19 cellular contexts compared by ENCODE assay signal in the genomic region with DNA sequence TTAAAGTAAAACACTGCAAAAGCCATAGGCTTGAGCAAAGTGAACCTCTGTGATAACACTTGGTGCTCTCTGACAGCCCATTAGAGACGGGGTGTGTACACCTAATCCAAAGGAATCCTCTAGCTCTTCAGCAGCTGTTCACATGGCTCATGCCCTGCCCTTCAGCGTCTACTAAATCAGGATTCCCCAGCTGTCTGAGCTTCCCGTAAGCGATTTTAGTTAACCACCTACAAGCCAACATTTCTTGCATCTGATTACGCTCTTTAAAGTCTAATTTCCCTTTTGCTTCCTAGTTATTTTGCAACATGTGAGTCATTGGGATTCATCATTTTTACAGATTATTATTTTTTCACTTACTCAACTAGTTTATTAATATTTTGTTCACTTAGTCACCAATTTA. TPM values are rescaled to one million over a fixed set of nuclear protein-coding genes. Genes with fewer than 3 reads are reported as not detected.
DNase-seq lines count a peak whose midpoint lies in the region; ATAC-seq, FAIRE-seq and TF ChIP-seq lines count a peak whose summit lies in the region.
"Had no signal": no experiment of that assay in that cellular context is flagged by ENCODE, and none has a peak within 500 bp of the region (broad histone marks: within the 10 kb centered on the region; RNA-seq: fewer than 3 reads in every experiment).

No MANE protein-coding gene starts in this region.

- H3K36me3 ChIP-seq in kidney (ENCODE audit: control insufficient read depth in 1 of 2, insufficient read depth in 2 of 2, low read length in 2 of 2), result no peaks in the 10 kb centered on the region
- H3K36me3 ChIP-seq in skeletal muscle tissue (ENCODE audit: control insufficient read depth in 3 of 3, insufficient read depth in 3 of 3, low read length in 3 of 3), result no peaks in the 10 kb centered on the region
- no peaks in the 10 kb centered on the region for H3K36me3 ChIP-seq in PC-3 (ENCODE audit: low read depth, low read length)
- H3K36me3 ChIP-seq: neutrophil had no signal

- H3K4me3 ChIP-seq in dorsolateral prefrontal cortex (peak overlapping the region in 38 of 59 donors; percentile 1 to 47 (median 22)), kidney (ENCODE audit: low read length in 2 of 2) (no peak overlapping the region), skeletal muscle tissue (ENCODE audit: low read length in 3 of 3) (peak overlapping the region; percentile 60 to 81 (median 61)), PC-3 (ENCODE audit: low read length) (no peak overlapping the region)

- FAIRE-seq in kidney (lab: Jason Lieb, UNC) (peak; percentile 53), frontal cortex (lab: Jason Lieb, UNC) (no peak)

- H4K20me1 ChIP-seq in PC-3 (ENCODE audit: low read length), result no peaks in the 10 kb centered on the region

- BruUV-seq in PC-3 (replicated peaks; lab: Mats Ljungman, UMichigan), result no TSS peak

- H3K9me3 ChIP-seq in kidney (ENCODE audit: control insufficient read depth in 1 of 2, low read length in 2 of 2) (no peaks in the 10 kb centered on the region), skeletal muscle tissue (ENCODE audit: control insufficient read depth in 3 of 3, low read length in 3 of 3) (no peaks in the 10 kb centered on the region), PC-3 (ENCODE audit: low read length) (no peaks in the 10 kb centered on the region)
- H3K9me3 ChIP-seq: neutrophil had no signal

- POLR2A ChIA-PET in PC-3 (lab: Charles Lee; ENCODE audit: unreplicated experiment), result no interaction called here

- CTCF ChIA-PET in PC-3 (lab: Charles Lee), result no interaction called here

- DNase-seq in NCI-H226, result peak; percentile 46
- DNase-seq in dorsolateral prefrontal cortex, result no peak
- DNase-seq in kidney, result no peak
- no peak for DNase-seq in dedifferentiated amniotic fluid mesenchymal stem cell (ENCODE audit: extremely low spot score)
- no peak for DNase-seq in PC-3
- DNase-seq in frontal cortex (ENCODE audit: low spot score in 2 of 2), result no peak
- DNase-seq: activated CD4-positive, alpha-beta T cell treated with anti-CD3 and anti-CD28 coated beads for 1 hour; activated CD8-positive, alpha-beta memory T cell treated with anti-CD3 and anti-CD28 coated beads, Interleukin-2, amount 50 U/mL, for 48 hours; activated naive CD4-positive, alpha-beta T cell treated with anti-CD3 and anti-CD28 coated beads for 36 hours; AML-193; cerebellar nuclear complex; DMS53; NCI-H1694 treated with DMSO at 0.1 percent for 48 hours; NCI-H526 had no signal

- H3F3A ChIP-seq in PC-3 (ENCODE audit: low read length, unreplicated experiment), result no peaks in the 10 kb centered on the region

- intact Hi-C loops in dorsolateral prefrontal cortex (cut with DNase I) (no loop called here), kidney (cut with DNase I) (no loop called here), PC-3 (cut with micrococcal nuclease) (no loop called here)

- H3K9me2 ChIP-seq in PC-3 (replicated peaks; ENCODE audit: low read length), result no peaks in the 10 kb centered on the region

- H3K27me3 ChIP-seq in dorsolateral prefrontal cortex (peaks cover 0 to 44% (median 6%) of the 10 kb centered on the region in 45 donors), skeletal muscle tissue (ENCODE audit: control insufficient read depth in 3 of 3, insufficient read depth in 3 of 3, low read length in 3 of 3) (no peaks in the 10 kb centered on the region), PC-3 (ENCODE audit: low read length) (no peaks in the 10 kb centered on the region)
- H3K27me3 ChIP-seq: neutrophil had no signal

- H3K27ac ChIP-seq in dorsolateral prefrontal cortex, result peak overlapping the region in 4 of 59 donors; percentile 6 to 46 (median 20)
- H3K27ac ChIP-seq in kidney (ENCODE audit: low read depth in 2 of 2, low read length in 2 of 2), result no peak overlapping the region
- peak overlapping the region; percentile 76 for H3K27ac ChIP-seq in skeletal muscle tissue (ENCODE audit: low read depth, low read length)
- H3K27ac ChIP-seq in PC-3 (ENCODE audit: low read length), result no peak overlapping the region
- H3K27ac ChIP-seq: HL-60, neutrophil, RWPE1 had no signal

- no peak for TF ChIP-seq CTCF in dorsolateral prefrontal cortex (IDR thresholded peaks at IDR 0.05 in 54 of 56, conservative IDR thresholded peaks at IDR 0.05 in 2 of 56; ENCODE audit: low read depth in 1 of 56, partially characterized antibody in 56 of 56)
- TF ChIP-seq CTCF in kidney (IDR thresholded peaks at IDR 0.05; ENCODE audit: borderline replicate concordance, extremely low read depth, insufficient read depth), result no peak
- no peak for TF ChIP-seq CTCF in PC-3 (conservative IDR thresholded peaks at IDR 0.05; ENCODE audit: low read depth, low read length)

- no peak overlapping the region for H2AFZ ChIP-seq in PC-3 (ENCODE audit: low read length)

- H3K4me1 ChIP-seq in kidney (ENCODE audit: control insufficient read depth in 1 of 2, insufficient read depth in 1 of 2, low read depth in 1 of 2, low read length in 2 of 2), result no peaks in the 10 kb centered on the region
- H3K4me1 ChIP-seq in skeletal muscle tissue (ENCODE audit: control insufficient read depth in 3 of 3, insufficient read depth in 3 of 3, low read length in 3 of 3), result peaks cover 0 to 2% (median 0%) of the 10 kb centered on the region in 3 donors
- no peaks in the 10 kb centered on the region for H3K4me1 ChIP-seq in PC-3 (ENCODE audit: insufficient read depth, low read length)

- ATAC-seq in PC-3 (no peak), HG02678 (IDR thresholded peaks at IDR 0.05; ENCODE audit: unreplicated experiment) (no peak)

- H3K4me2 ChIP-seq in PC-3 (ENCODE audit: low read length), result no peak overlapping the region

- no peak overlapping the region for H3K9ac ChIP-seq in kidney (ENCODE audit: low read length in 2 of 2)
- H3K9ac ChIP-seq in skeletal muscle tissue (ENCODE audit: low read depth in 1 of 3, low read length in 3 of 3), result peak overlapping the region; percentile 77 to 81 (median 78)
- no peak overlapping the region for H3K9ac ChIP-seq in PC-3 (ENCODE audit: low read length)

- no peaks in the 10 kb centered on the region for H3K79me2 ChIP-seq in PC-3 (ENCODE audit: low read length)

RNA-seq across cellular contexts. Expression of a gene that starts 6.5 kb away (rescaled TPM):
- total RNA-seq in dorsolateral prefrontal cortex, result 10 to 100 TPM; 47.8 to 98.5 (median 73.4) TPM
- 17.9 TPM for total RNA-seq in kidney
- 4.2 TPM for polyA plus RNA-seq in kidney (ENCODE audit: insufficient read depth, low read depth, low replicate concordance)
- total RNA-seq in skeletal muscle tissue, result 190 TPM
- total RNA-seq in PC-3 (2014; rRNA removed), result not detected in 2 replicates
- total RNA-seq in frontal cortex, result 56.7 TPM

Comparison
In these comparisons a context has a peak if more than half of its experiments do, and no peak if none do; other contexts are left out.
1. H3K4me3 ChIP-seq: peak in dorsolateral prefrontal cortex (38 of 59) and skeletal muscle tissue (3 of 3); none in kidney (0 of 2) and PC-3 (single experiment).
2. H3K9ac ChIP-seq: peak in skeletal muscle tissue (3 of 3); none in kidney (0 of 2) and PC-3 (single experiment).
3. RNA of a gene that starts 6.5 kb away (total RNA-seq): 190 TPM in skeletal muscle tissue (single experiment), 47.8 to 98.5 TPM in dorsolateral prefrontal cortex, 56.7 TPM in frontal cortex (single experiment) and 17.9 TPM in kidney (single experiment); not detected in PC-3; every median in the first group is over 10 times any median in the second.